ENCODE assay signal across 19 cellular contexts in genomic region chr22:18059991-18060390, GRCh38. TPM values are rescaled to one million over a fixed set of nuclear protein-coding genes. Genes with fewer than 3 reads are reported as not detected.
DNase-seq lines count a peak whose midpoint lies in the region; ATAC-seq and TF ChIP-seq lines count a peak whose summit lies in the region.
"Had no signal": no experiment of that assay in that cellular context is flagged by ENCODE, and none has a peak within 500 bp of the region (broad histone marks: within the 10 kb centered on the region; RNA-seq: fewer than 3 reads in every experiment).

No MANE protein-coding gene starts in this region.

- DNase-seq in transverse colon (no peak), NCI-H1417 treated with DMSO at 0.1 percent for 48 hours (lab: John Stamatoyannopoulos, UW) (no peak), AML-193 (lab: John Stamatoyannopoulos, UW) (no peak), NCI-H526 treated with DMSO at 0.1 percent for 48 hours (lab: John Stamatoyannopoulos, UW) (no peak)
- DNase-seq: DMS 273 treated with DMSO at 0.1 percent for 48 hours, DND-41, NCI-H1105 treated with DMSO at 0.1 percent for 48 hours, NCI-H187, NCI-H2107, NCI-H510A, NCI-H774, PC-3, SIG-M5 had no signal

- no peak for TF ChIP-seq EP300 in transverse colon (IDR thresholded peaks at IDR 0.05; ENCODE audit: low read depth)

- H3K36me3 ChIP-seq in KMS-11 (ENCODE audit: insufficient read depth), result no peaks in the 10 kb centered on the region
- H3K36me3 ChIP-seq in muscle layer of colon (ENCODE audit: insufficient read depth, low read length), result no peaks in the 10 kb centered on the region
- no peaks in the 10 kb centered on the region for H3K36me3 ChIP-seq in transverse colon

- 41 to 79% methylated on average over 2 to 5 of the region's 5 CpGs for WGBS in transverse colon (ENCODE audit: low coverage in 1 of 2), 2 donors

- H3K9ac ChIP-seq in KMS-11 (no peak overlapping the region), muscle layer of colon (ENCODE audit: low read length) (no peak overlapping the region)

- H3K4me1 Mint-ChIP-seq in activated T-helper 17 cell treated with anti-CD3 and anti-CD28 coated beads, Interleukin-2, amount 50 U/mL, for 72 hours, result no peaks in the 10 kb centered on the region

- H3K9me3 ChIP-seq in muscle layer of colon (ENCODE audit: low read length) (no peaks in the 10 kb centered on the region), transverse colon (no peaks in the 10 kb centered on the region)

- no peaks in the 10 kb centered on the region for H3K79me2 ChIP-seq in KMS-11 (ENCODE audit: insufficient read depth, low read depth)

- H3K27ac ChIP-seq in KMS-11, result no peak overlapping the region
- peak overlapping the region; percentile 63 for H3K27ac ChIP-seq in muscle layer of colon (ENCODE audit: low read depth, low read length)
- peak overlapping the region; percentile 67 to 75 (median 73) for H3K27ac ChIP-seq in transverse colon
- H3K27ac ChIP-seq: RWPE1 had no signal

- H3K4me1 ChIP-seq in KMS-11 (ENCODE audit: low read depth, poor library complexity, severe bottlenecking), result peaks cover 66% of the 10 kb centered on the region
- H3K4me1 ChIP-seq in muscle layer of colon (ENCODE audit: insufficient read depth, low read length), result peaks cover 47% of the 10 kb centered on the region
- H3K4me1 ChIP-seq in transverse colon, result peaks cover 27 to 61% (median 31%) of the 10 kb centered on the region in 4 donors

- H3K27ac Mint-ChIP-seq in activated T-helper 17 cell treated with anti-CD3 and anti-CD28 coated beads, Interleukin-2, amount 50 U/mL, for 72 hours, result no peak overlapping the region

- no peak overlapping the region for H3K4me3 Mint-ChIP-seq in activated T-helper 17 cell treated with anti-CD3 and anti-CD28 coated beads, Interleukin-2, amount 50 U/mL, for 72 hours

- no peak for TF ChIP-seq CTCF in KMS-11 (conservative IDR thresholded peaks at IDR 0.05; ENCODE audit: low read depth, low read length)
- TF ChIP-seq CTCF in transverse colon (IDR thresholded peaks at IDR 0.05), result no peak

- peaks cover 28% of the 10 kb centered on the region for H3K27me3 Mint-ChIP-seq in activated T-helper 17 cell treated with anti-CD3 and anti-CD28 coated beads, Interleukin-2, amount 50 U/mL, for 72 hours

- no peaks in the 10 kb centered on the region for H3K27me3 ChIP-seq in KMS-11 (ENCODE audit: insufficient read depth, low read depth)
- no peaks in the 10 kb centered on the region for H3K27me3 ChIP-seq in muscle layer of colon (ENCODE audit: control insufficient read depth in 1 of 2, insufficient read depth in 2 of 2, low read length in 2 of 2)
- no peaks in the 10 kb centered on the region for H3K27me3 ChIP-seq in transverse colon

- H3K4me2 ChIP-seq in KMS-11, result peak overlapping the region; percentile 96; the same call in 1 of the 2 replicates

- ATAC-seq in activated T-helper 17 cell treated with anti-CD3 and anti-CD28 coated beads, Interleukin-2, amount 50 U/mL, for 72 hours (replicated peaks), result peak; percentile 26
- ATAC-seq: K562, PC-3 had no signal

- intact Hi-C loops in transverse colon (cut with DNase I; ENCODE audit: low total_unique reads), result no loop called here

- no peak overlapping the region for H2AFZ ChIP-seq in KMS-11 (ENCODE audit: low read depth)

- H4K20me1 ChIP-seq in KMS-11 (ENCODE audit: insufficient read depth), result no peaks in the 10 kb centered on the region

- H3K4me3 ChIP-seq in KMS-11 (IDR thresholded peaks at IDR 0.05; ENCODE audit: insufficient read depth, low read depth, low read length), result no peak overlapping the region
- no peak overlapping the region for H3K4me3 ChIP-seq in muscle layer of colon (ENCODE audit: low read depth in 1 of 2, low read length in 2 of 2)
- no peak overlapping the region for H3K4me3 ChIP-seq in transverse colon
- H3K4me3 ChIP-seq: K562 had no signal

- in situ Hi-C loops in transverse colon (cut with MboI; ENCODE audit: low pct_ligation_motif_present in 1 of 4, low pct_unique_long_range_greater_than_20kb in 1 of 4, low sequenced_read_pairs in 3 of 4), result no loop called here

- H3K36me3 Mint-ChIP-seq in activated T-helper 17 cell treated with anti-CD3 and anti-CD28 coated beads, Interleukin-2, amount 50 U/mL, for 72 hours (ENCODE audit: low read depth), result no peaks in the 10 kb centered on the region

- no peaks in the 10 kb centered on the region for H3K9me3 Mint-ChIP-seq in activated T-helper 17 cell treated with anti-CD3 and anti-CD28 coated beads, Interleukin-2, amount 50 U/mL, for 72 hours

- TF ChIP-seq POLR2A in transverse colon (IDR thresholded peaks at IDR 0.05), result no peak

RNA-seq across cellular contexts. Expression of gene PEX26, which starts 17.8 kb away (rescaled TPM):
- total RNA-seq in activated T-helper 17 cell treated with anti-CD3 and anti-CD28 coated beads, Interleukin-2, amount 50 U/mL, for 72 hours, result 10 to 100 TPM; 53.4 to 70.5 TPM
- 100 to 1,000 TPM in 2 of 4 donors, 10 to 100 TPM in 2; 46.4 to 211 (median 93.4) TPM for total RNA-seq in transverse colon

RNA-seq across cellular contexts. Expression of gene MICAL3, which starts 35.6 kb away (rescaled TPM):
- 10 to 100 TPM; 28.7 to 38.5 TPM for total RNA-seq in activated T-helper 17 cell treated with anti-CD3 and anti-CD28 coated beads, Interleukin-2, amount 50 U/mL, for 72 hours
- total RNA-seq in transverse colon, result 100 to 1,000 TPM in 2 of 4 donors, 10 to 100 TPM in 2; 84.2 to 290 (median 151) TPM

RNA-seq across cellular contexts. Expression of gene TUBA8, which starts 50.6 kb away (rescaled TPM):
- total RNA-seq in activated T-helper 17 cell treated with anti-CD3 and anti-CD28 coated beads, Interleukin-2, amount 50 U/mL, for 72 hours, result 1 to 10 TPM; 4.7 to 6.6 TPM
- 1 to 10 TPM in 3 of 4 donors, not detected in 1; 1.4 to 3.0 (median 2.0) TPM for total RNA-seq in transverse colon
- total RNA-seq: G401 had no signal
